ENCODE assay signal across 2 cellular contexts in the genomic region with DNA sequence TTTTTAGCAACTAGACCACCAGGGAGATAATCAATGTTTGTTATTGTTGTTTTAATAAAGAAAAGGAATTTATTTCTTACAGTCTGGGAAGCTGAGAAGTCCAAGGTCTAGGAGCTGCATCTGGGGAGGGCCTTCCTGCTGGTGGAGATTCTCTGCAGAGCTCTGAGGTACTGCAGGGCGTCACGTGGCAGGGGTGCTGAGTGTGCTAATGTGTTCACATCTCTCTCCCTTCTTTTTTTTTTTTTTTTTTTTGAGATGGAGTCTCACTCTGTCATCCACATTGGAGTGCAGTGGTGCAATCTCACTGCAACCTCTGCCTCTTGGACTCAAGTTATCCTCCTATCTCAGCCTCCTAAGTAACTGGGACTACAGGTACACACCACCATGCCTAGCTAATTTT.
TF ChIP-seq lines count a peak whose summit lies in the region.

No MANE protein-coding gene starts in this region.

TF ChIP-seq in K562, 482 proteins besides CTCF, POLR2A, EP300 and RAD21 (continues in another document):
- TF ChIP-seq CEBPG (CRISPR knock-in tag; IDR thresholded peaks at IDR 0.05), result no peak
- TF ChIP-seq CEBPG (tag; conservative IDR thresholded peaks at IDR 0.05 in 1 of 2, IDR thresholded peaks at IDR 0.05 in 1 of 2), result peak in 1 of 2 experiments; percentile 49; a peak in 2 of 4 replicates
- TF ChIP-seq, protein P1, sequence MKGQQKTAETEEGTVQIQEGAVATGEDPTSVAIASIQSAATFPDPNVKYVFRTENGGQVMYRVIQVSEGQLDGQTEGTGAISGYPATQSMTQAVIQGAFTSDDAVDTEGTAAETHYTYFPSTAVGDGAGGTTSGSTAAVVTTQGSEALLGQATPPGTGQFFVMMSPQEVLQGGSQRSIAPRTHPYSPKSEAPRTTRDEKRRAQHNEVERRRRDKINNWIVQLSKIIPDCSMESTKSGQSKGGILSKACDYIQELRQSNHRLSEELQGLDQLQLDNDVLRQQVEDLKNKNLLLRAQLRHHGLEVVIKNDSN (CRISPR knock-in tag; IDR thresholded peaks at IDR 0.05), result peak; percentile 29; the same call in 1 of the 2 replicates
- no peak for TF ChIP-seq ZNF561 (CRISPR knock-in tag; conservative IDR thresholded peaks at IDR 0.05)
- TF ChIP-seq ZNF316 (IDR thresholded peaks at IDR 0.05), result peak; percentile 5; the same call in 1 of the 2 replicates
- no peak for TF ChIP-seq STAT5B (CRISPR knock-in tag; IDR thresholded peaks at IDR 0.05)
- no peak for TF ChIP-seq ZFP30 (CRISPR knock-in tag; IDR thresholded peaks at IDR 0.05; ENCODE audit: borderline replicate concordance)
- TF ChIP-seq JUN (IDR thresholded peaks at IDR 0.05; ENCODE audit: borderline replicate concordance, low read depth, low read length), result no peak
- no peak for TF ChIP-seq JUN (CRISPR knock-in tag; IDR thresholded peaks at IDR 0.05; ENCODE audit: borderline replicate concordance)
- TF ChIP-seq ZNF384 (IDR thresholded peaks at IDR 0.05; ENCODE audit: low read depth, low read length), result peak; percentile 61; the same call in 1 of the 2 replicates
- TF ChIP-seq RAD51 (IDR thresholded peaks at IDR 0.05; ENCODE audit: borderline replicate concordance, low read depth), result peak; percentile 57; the same call in 1 of the 2 replicates
- peak; percentile 45 to 57; a peak in 2 of 4 replicates for TF ChIP-seq TRIM24 (IDR thresholded peaks at IDR 0.05)
- TF ChIP-seq SMAD2 (IDR thresholded peaks at IDR 0.05; ENCODE audit: low read depth, low read length), result no peak
- TF ChIP-seq CHCHD3 (CRISPR knock-in tag; IDR thresholded peaks at IDR 0.05), result no peak
- no peak for TF ChIP-seq BHLHE40 (IDR thresholded peaks at IDR 0.05; ENCODE audit: low read length)
- TF ChIP-seq, protein P2, sequence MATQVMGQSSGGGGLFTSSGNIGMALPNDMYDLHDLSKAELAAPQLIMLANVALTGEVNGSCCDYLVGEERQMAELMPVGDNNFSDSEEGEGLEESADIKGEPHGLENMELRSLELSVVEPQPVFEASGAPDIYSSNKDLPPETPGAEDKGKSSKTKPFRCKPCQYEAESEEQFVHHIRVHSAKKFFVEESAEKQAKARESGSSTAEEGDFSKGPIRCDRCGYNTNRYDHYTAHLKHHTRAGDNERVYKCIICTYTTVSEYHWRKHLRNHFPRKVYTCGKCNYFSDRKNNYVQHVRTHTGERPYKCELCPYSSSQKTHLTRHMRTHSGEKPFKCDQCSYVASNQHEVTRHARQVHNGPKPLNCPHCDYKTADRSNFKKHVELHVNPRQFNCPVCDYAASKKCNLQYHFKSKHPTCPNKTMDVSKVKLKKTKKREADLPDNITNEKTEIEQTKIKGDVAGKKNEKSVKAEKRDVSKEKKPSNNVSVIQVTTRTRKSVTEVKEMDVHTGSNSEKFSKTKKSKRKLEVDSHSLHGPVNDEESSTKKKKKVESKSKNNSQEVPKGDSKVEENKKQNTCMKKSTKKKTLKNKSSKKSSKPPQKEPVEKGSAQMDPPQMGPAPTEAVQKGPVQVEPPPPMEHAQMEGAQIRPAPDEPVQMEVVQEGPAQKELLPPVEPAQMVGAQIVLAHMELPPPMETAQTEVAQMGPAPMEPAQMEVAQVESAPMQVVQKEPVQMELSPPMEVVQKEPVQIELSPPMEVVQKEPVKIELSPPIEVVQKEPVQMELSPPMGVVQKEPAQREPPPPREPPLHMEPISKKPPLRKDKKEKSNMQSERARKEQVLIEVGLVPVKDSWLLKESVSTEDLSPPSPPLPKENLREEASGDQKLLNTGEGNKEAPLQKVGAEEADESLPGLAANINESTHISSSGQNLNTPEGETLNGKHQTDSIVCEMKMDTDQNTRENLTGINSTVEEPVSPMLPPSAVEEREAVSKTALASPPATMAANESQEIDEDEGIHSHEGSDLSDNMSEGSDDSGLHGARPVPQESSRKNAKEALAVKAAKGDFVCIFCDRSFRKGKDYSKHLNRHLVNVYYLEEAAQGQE (CRISPR knock-in tag; IDR thresholded peaks at IDR 0.05; ENCODE audit: low read depth), result no peak
- TF ChIP-seq, protein P3, sequence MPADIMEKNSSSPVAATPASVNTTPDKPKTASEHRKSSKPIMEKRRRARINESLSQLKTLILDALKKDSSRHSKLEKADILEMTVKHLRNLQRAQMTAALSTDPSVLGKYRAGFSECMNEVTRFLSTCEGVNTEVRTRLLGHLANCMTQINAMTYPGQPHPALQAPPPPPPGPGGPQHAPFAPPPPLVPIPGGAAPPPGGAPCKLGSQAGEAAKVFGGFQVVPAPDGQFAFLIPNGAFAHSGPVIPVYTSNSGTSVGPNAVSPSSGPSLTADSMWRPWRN (IDR thresholded peaks at IDR 0.05; ENCODE audit: low read depth), result no peak
- TF ChIP-seq, protein P4, sequence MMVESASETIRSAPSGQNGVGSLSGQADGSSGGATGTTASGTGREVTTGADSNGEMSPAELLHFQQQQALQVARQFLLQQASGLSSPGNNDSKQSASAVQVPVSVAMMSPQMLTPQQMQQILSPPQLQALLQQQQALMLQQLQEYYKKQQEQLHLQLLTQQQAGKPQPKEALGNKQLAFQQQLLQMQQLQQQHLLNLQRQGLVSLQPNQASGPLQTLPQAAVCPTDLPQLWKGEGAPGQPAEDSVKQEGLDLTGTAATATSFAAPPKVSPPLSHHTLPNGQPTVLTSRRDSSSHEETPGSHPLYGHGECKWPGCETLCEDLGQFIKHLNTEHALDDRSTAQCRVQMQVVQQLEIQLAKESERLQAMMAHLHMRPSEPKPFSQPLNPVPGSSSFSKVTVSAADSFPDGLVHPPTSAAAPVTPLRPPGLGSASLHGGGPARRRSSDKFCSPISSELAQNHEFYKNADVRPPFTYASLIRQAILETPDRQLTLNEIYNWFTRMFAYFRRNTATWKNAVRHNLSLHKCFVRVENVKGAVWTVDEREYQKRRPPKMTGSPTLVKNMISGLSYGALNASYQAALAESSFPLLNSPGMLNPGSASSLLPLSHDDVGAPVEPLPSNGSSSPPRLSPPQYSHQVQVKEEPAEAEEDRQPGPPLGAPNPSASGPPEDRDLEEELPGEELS (CRISPR knock-in tag; IDR thresholded peaks at IDR 0.05; ENCODE audit: borderline replicate concordance), result no peak
- no peak for TF ChIP-seq SREBF2 (CRISPR knock-in tag; IDR thresholded peaks at IDR 0.05)
- peak; percentile 48; the same call in 1 of the 2 replicates for TF ChIP-seq USF2 (CRISPR knock-in tag; IDR thresholded peaks at IDR 0.05)

TF ChIP-seq in H1, 55 proteins besides CTCF, POLR2A, EP300 and RAD21:
- TF ChIP-seq, protein P5, sequence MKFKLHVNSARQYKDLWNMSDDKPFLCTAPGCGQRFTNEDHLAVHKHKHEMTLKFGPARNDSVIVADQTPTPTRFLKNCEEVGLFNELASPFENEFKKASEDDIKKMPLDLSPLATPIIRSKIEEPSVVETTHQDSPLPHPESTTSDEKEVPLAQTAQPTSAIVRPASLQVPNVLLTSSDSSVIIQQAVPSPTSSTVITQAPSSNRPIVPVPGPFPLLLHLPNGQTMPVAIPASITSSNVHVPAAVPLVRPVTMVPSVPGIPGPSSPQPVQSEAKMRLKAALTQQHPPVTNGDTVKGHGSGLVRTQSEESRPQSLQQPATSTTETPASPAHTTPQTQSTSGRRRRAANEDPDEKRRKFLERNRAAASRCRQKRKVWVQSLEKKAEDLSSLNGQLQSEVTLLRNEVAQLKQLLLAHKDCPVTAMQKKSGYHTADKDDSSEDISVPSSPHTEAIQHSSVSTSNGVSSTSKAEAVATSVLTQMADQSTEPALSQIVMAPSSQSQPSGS (IDR thresholded peaks at IDR 0.05; ENCODE audit: low read length), result no peak
- TF ChIP-seq, protein P6, sequence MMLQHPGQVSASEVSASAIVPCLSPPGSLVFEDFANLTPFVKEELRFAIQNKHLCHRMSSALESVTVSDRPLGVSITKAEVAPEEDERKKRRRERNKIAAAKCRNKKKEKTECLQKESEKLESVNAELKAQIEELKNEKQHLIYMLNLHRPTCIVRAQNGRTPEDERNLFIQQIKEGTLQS (IDR thresholded peaks at IDR 0.05; ENCODE audit: insufficient read depth, low read depth, low read length), result no peak
- TF ChIP-seq CHD1 (IDR thresholded peaks at IDR 0.05; ENCODE audit: low read depth, low read length) (no peak), ZNF274 (IDR thresholded peaks at IDR 0.05; ENCODE audit: borderline replicate concordance, extremely low read depth, low read length) (no peak), SAP30 (IDR thresholded peaks at IDR 0.05; ENCODE audit: insufficient read depth, insufficient replicate concordance, low read length) (no peak), NRF1 (IDR thresholded peaks at IDR 0.05; ENCODE audit: low read depth, low read length) (no peak), BCL11A (IDR thresholded peaks at IDR 0.05; ENCODE audit: low read depth in 2 of 2, low read length in 2 of 2) (no peak), POLR2AphosphoS5 (IDR thresholded peaks at IDR 0.05; ENCODE audit: low read depth, low read length) (no peak), BRCA1 (IDR thresholded peaks at IDR 0.05; ENCODE audit: low read depth, low read length) (no peak), CHD7 (IDR thresholded peaks at IDR 0.05; ENCODE audit: insufficient replicate concordance, low read length) (no peak), HDAC2 (IDR thresholded peaks at IDR 0.05; ENCODE audit: borderline replicate concordance in 1 of 2, low read depth in 2 of 2, low read length in 2 of 2) (no peak), USF2 (IDR thresholded peaks at IDR 0.05; ENCODE audit: low read length) (no peak), SIRT6 (IDR thresholded peaks at IDR 0.05; ENCODE audit: low read length) (no peak), JUND (IDR thresholded peaks at IDR 0.05; ENCODE audit: low read length) (no peak), RFX5 (IDR thresholded peaks at IDR 0.05; ENCODE audit: borderline replicate concordance, low read depth, low read length) (no peak), SIX5 (IDR thresholded peaks at IDR 0.05; ENCODE audit: low read depth, low read length) (no peak)
